ENCODE assay signal across 1 cellular context in genomic region chr20:50916257-50916656, GRCh38.
TF ChIP-seq lines count a peak whose summit lies in the region.

No MANE protein-coding gene starts in this region.

TF ChIP-seq in GM23338, 12 proteins besides CTCF, POLR2A, EP300 and RAD21 (continued from another document):
- TF ChIP-seq ZNF462 (CRISPR knock-in tag; IDR thresholded peaks at IDR 0.05) = no peak
- TF ChIP-seq POLR2AphosphoS5 (IDR thresholded peaks at IDR 0.05; ENCODE audit: low read depth) = no peak
- TF ChIP-seq ETS1 (IDR thresholded peaks at IDR 0.05) = no peak
- TF ChIP-seq CREB1 (CRISPR knock-in tag; IDR thresholded peaks at IDR 0.05; ENCODE audit: low read depth) = no peak
- no peak for TF ChIP-seq ZNF114 (CRISPR knock-in tag; IDR thresholded peaks at IDR 0.05)
- no peak for TF ChIP-seq JUNB (IDR thresholded peaks at IDR 0.05; ENCODE audit: unreplicated experiment)
